16 cellular contexts compared by ENCODE assay signal in the genomic region with DNA sequence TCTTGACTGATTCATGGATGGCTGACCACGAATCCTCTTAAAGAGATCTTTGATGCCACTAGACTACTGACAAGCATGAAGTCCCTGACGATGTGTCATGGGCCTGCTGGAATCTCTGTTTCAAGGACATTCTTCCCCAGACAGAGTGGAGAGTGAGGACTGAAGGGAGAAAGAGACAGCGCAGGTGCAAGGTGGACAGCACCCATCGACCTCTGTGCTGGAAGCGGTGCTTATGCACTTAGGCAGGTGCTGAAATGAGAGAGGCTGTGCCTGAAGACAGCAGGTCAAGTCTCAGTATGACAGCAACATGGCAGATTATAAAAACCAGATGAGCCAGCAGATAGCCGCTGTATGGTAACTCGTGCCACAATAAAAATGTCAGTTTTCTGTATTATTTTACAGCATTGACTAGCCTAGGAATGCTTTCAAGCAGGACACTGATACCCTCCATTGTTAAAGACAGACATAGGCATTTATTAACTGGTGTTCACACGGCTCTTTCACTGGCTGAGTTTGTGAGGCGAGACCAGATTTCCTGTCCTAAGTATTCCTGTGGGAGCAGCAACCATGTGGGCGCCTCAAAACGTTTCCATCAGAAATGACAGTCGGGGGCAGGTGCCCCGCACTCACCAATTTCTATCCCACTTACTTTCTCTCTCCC. TPM values are rescaled to one million over a fixed set of nuclear protein-coding genes. Genes with fewer than 3 reads are reported as not detected.
"Had no signal": no experiment of that assay in that cellular context is flagged by ENCODE, and none has a peak within 500 bp of the region (broad histone marks: within the 10 kb centered on the region; RNA-seq: fewer than 3 reads in every experiment).

No MANE protein-coding gene starts in this region.

- H3K27ac ChIP-seq: breast epithelium, esophagus muscularis mucosa, left lung, ovary, transverse colon, WERI-Rb-1 had no signal

- FAIRE-seq: endometrium had no signal

- H3K27me3 ChIP-seq: breast epithelium, esophagus muscularis mucosa, left lung, ovary, transverse colon had no signal

- DNase-seq: activated CD4-positive, alpha-beta memory T cell treated with anti-CD3 and anti-CD28 coated beads, Interleukin-2, amount 10 ng/mL, durations not matched to agents 7 days and 5 days; activated CD4-positive, alpha-beta T cell treated with anti-CD3 and anti-CD28 coated beads for 36 hours; activated naive CD8-positive, alpha-beta T cell treated with anti-CD3 and anti-CD28 coated beads, Interleukin-2, amount 10 ng/mL, durations not matched to agents 7 days and 5 days; anterior cingulate cortex; head of caudate nucleus; left lung; ovary; T-helper 1 cell; transverse colon; WERI-Rb-1 had no signal

- H3K36me3 ChIP-seq: breast epithelium, esophagus muscularis mucosa, left lung, ovary, transverse colon, WERI-Rb-1 had no signal

- ATAC-seq: activated CD4-positive, alpha-beta T cell treated with anti-CD3 and anti-CD28 coated beads for 36 hours; left lung; natural killer cell treated with Interleukin-12 subunit alpha and Interleukin-12 subunit beta and Interleukin-15 and Interleukin-18, amount 100 ng/mL, for 72 hours; stimulated activated effector memory CD8-positive, alpha-beta T cell treated with anti-CD3 and anti-CD28 coated beads, Interleukin-12 subunit alpha, Interleukin-12 subunit beta, amount 100 ng/mL, for 72 hours had no signal

- H3K4me2 ChIP-seq: smooth muscle cell had no signal

- H3K4me1 ChIP-seq: breast epithelium, esophagus muscularis mucosa, left lung, transverse colon had no signal

- H3K4me3 ChIP-seq: breast epithelium, esophagus muscularis mucosa, left lung, ovary, smooth muscle cell, transverse colon had no signal

- H3K9me3 ChIP-seq: breast epithelium, esophagus muscularis mucosa, left lung, ovary, transverse colon had no signal

RNA-seq across cellular contexts. Expression of a gene that starts 47.5 kb away (rescaled TPM):
- total RNA-seq: activated naive CD8-positive, alpha-beta T cell treated with anti-CD3 and anti-CD28 coated beads, Interleukin-2, amount 10 ng/mL, durations not matched to agents 7 days and 5 days had no signal
